8 cellular contexts compared by ENCODE assay signal in genomic region chr9:93962561-93963440, GRCh38. TPM values are rescaled to one million over a fixed set of nuclear protein-coding genes. Genes with fewer than 3 reads are reported as not detected.
DNase-seq lines count a peak whose midpoint lies in the region; ATAC-seq and TF ChIP-seq lines count a peak whose summit lies in the region.

No MANE protein-coding gene starts in this region.

- peaks cover 15% of the 10 kb centered on the region for H3K4me1 ChIP-seq in DOHH2 (ENCODE audit: control insufficient read depth, low read length)

- no peak overlapping the region for H3K27ac Mint-ChIP-seq in natural killer cell
- H3K27ac Mint-ChIP-seq in stimulated activated effector memory CD8-positive, alpha-beta T cell treated with anti-CD3 and anti-CD28 coated beads, Interleukin-12 subunit alpha, Interleukin-12 subunit beta, amount 100 ng/mL, for 72 hours: no peak overlapping the region

- no peaks in the 10 kb centered on the region for H3K36me3 ChIP-seq in DOHH2 (ENCODE audit: control insufficient read depth, low read length)

- H3F3A ChIP-seq in DOHH2 (ENCODE audit: control insufficient read depth, insufficient read depth): no peaks in the 10 kb centered on the region

- in situ Hi-C loops in KBM-7 (cut with MboI; ENCODE audit: low pct_unique_long_range_greater_than_20kb, low sequenced_read_pairs): loop anchor here (10.0 kb wide), 1 partner anchor 278 kb away; no protein-coding TSS in a partner anchor

- no peaks in the 10 kb centered on the region for H3K9me3 Mint-ChIP-seq in natural killer cell
- H3K9me3 Mint-ChIP-seq in stimulated activated effector memory CD8-positive, alpha-beta T cell treated with anti-CD3 and anti-CD28 coated beads, Interleukin-12 subunit alpha, Interleukin-12 subunit beta, amount 100 ng/mL, for 72 hours: no peaks in the 10 kb centered on the region

- H3K9me2 ChIP-seq in DOHH2 (replicated peaks; ENCODE audit: control insufficient read depth, low read length): no peaks in the 10 kb centered on the region

- no peaks in the 10 kb centered on the region for H3K36me3 Mint-ChIP-seq in natural killer cell
- H3K36me3 Mint-ChIP-seq in stimulated activated effector memory CD8-positive, alpha-beta T cell treated with anti-CD3 and anti-CD28 coated beads, Interleukin-12 subunit alpha, Interleukin-12 subunit beta, amount 100 ng/mL, for 72 hours: no peaks in the 10 kb centered on the region

- H3K4me1 Mint-ChIP-seq in natural killer cell: peaks cover 21 to 35% of the 10 kb centered on the region in 2 donors
- peaks cover 38% of the 10 kb centered on the region for H3K4me1 Mint-ChIP-seq in stimulated activated effector memory CD8-positive, alpha-beta T cell treated with anti-CD3 and anti-CD28 coated beads, Interleukin-12 subunit alpha, Interleukin-12 subunit beta, amount 100 ng/mL, for 72 hours

- H3K4me2 ChIP-seq in DOHH2 (ENCODE audit: low read length): no peak overlapping the region

- intact Hi-C loops in natural killer cell (cut with micrococcal nuclease): loop anchor here (2.0 kb wide), 1 partner anchor 802 kb away; no protein-coding TSS in a partner anchor

- peaks cover 32% of the 10 kb centered on the region for H3K27me3 ChIP-seq in DOHH2 (ENCODE audit: control insufficient read depth, low read length)

- H3K4me3 ChIP-seq in DOHH2 (ENCODE audit: low read length): no peak overlapping the region

- DNase-seq in KBM-7: peak; percentile 88
- DNase-seq in OCI-M2 (lab: John Stamatoyannopoulos, UW; ENCODE audit: unreplicated experiment): peak; percentile 42
- peak; percentile 81 for DNase-seq in activated T-cell treated with anti-CD3 and anti-CD28 coated beads for 4 hours
- DNase-seq in natural killer cell: peak; percentile 60
- DNase-seq in stimulated activated effector memory CD8-positive, alpha-beta T cell treated with anti-CD3 and anti-CD28 coated beads, Interleukin-12 subunit alpha, Interleukin-12 subunit beta, amount 100 ng/mL, for 72 hours (ENCODE audit: low spot score in 2 of 2): peak; percentile 71 to 86

- peaks cover 48 to 53% of the 10 kb centered on the region in 2 donors for H3K27me3 Mint-ChIP-seq in natural killer cell (ENCODE audit: low read depth in 2 of 2)

- no peak overlapping the region for H3K4me3 Mint-ChIP-seq in natural killer cell
- H3K4me3 Mint-ChIP-seq in stimulated activated effector memory CD8-positive, alpha-beta T cell treated with anti-CD3 and anti-CD28 coated beads, Interleukin-12 subunit alpha, Interleukin-12 subunit beta, amount 100 ng/mL, for 72 hours: no peak overlapping the region

- H3K79me2 ChIP-seq in DOHH2 (ENCODE audit: control insufficient read depth, low read length): no peaks in the 10 kb centered on the region

- no peaks in the 10 kb centered on the region for H4K20me1 ChIP-seq in DOHH2 (ENCODE audit: control insufficient read depth, insufficient read depth, low read depth, low read length)

- no peaks in the 10 kb centered on the region for H3K9me3 ChIP-seq in DOHH2 (ENCODE audit: control insufficient read depth, insufficient read depth, low read length)

- no peak overlapping the region for H3K27ac ChIP-seq in DOHH2 (ENCODE audit: low read depth, low read length)

- ATAC-seq in esophagus mucosa: peak; percentile 75
- ATAC-seq in natural killer cell: peak; percentile 76 to 87 (median 80)
- peak; percentile 72 for ATAC-seq in stimulated activated effector memory CD8-positive, alpha-beta T cell treated with anti-CD3 and anti-CD28 coated beads, Interleukin-12 subunit alpha, Interleukin-12 subunit beta, amount 100 ng/mL, for 72 hours
- ATAC-seq in GM19035 (IDR thresholded peaks at IDR 0.05; ENCODE audit: unreplicated experiment): no peak

- peak; percentile 84 for TF ChIP-seq CTCF in DOHH2 (IDR thresholded peaks at IDR 0.05; ENCODE audit: low read depth, low read length, poor library complexity, severe bottlenecking)
- TF ChIP-seq CTCF in natural killer cell (IDR thresholded peaks at IDR 0.05): peak; percentile 73

RNA-seq across cellular contexts. Expression of gene BARX1, which starts 7.6 kb away (rescaled TPM):
- total RNA-seq in esophagus mucosa (0.12 TPM), natural killer cell (not detected)
